19 cellular contexts compared by ENCODE assay signal in genomic region chr4:114021445-114021844, GRCh38. TPM values are rescaled to one million over a fixed set of nuclear protein-coding genes. Genes with fewer than 3 reads are reported as not detected.
"Had no signal": no experiment of that assay in that cellular context is flagged by ENCODE, and none has a peak within 500 bp of the region (broad histone marks: within the 10 kb centered on the region; RNA-seq: fewer than 3 reads in every experiment).

No MANE protein-coding gene starts in this region.

- H3K36me3 ChIP-seq: gastrocnemius medialis, heart left ventricle, tibial artery, WERI-Rb-1 had no signal

- DNase-seq: activated CD4-positive, alpha-beta T cell treated with anti-CD3 and anti-CD28 coated beads, Interleukin-2, amount 50 U/mL, for 48 hours; activated naive CD4-positive, alpha-beta T cell treated with anti-CD3 and anti-CD28 coated beads, Interleukin-2, amount 10 ng/mL, durations not matched to agents 7 days and 5 days; activated T-cell treated with anti-CD3 and anti-CD28 coated beads, Interleukin-2, amount 50 U/mL, for 1 hour; dorsolateral prefrontal cortex; endodermal cell; gastrocnemius medialis; heart left ventricle; immature natural killer cell; mesenchymal stem cell; natural killer cell; nucleus accumbens; stimulated activated CD4-positive, alpha-beta T cell treated with anti-CD3 and anti-CD28 coated beads, Interleukin-15, amount 100 ng/mL, for 24 hours; stimulated activated CD4-positive, alpha-beta T cell treated with anti-CD3 and anti-CD28 coated beads, Interleukin-4, amount 100 ng/mL, for 1 hour; stimulated activated naive B cell treated with anti-CD40 and anti-IgM and Interleukin-4, amounts not matched to agents 10 μg/mL and 1 μg/mL and 100 μg/mL, for 72 hours; tibial artery; WERI-Rb-1 had no signal

- ATAC-seq: gastrocnemius medialis; heart left ventricle; natural killer cell; stimulated activated naive B cell treated with anti-CD40 and anti-IgM and Interleukin-4, amounts not matched to agents 10 μg/mL and 1 μg/mL and 100 μg/mL, for 72 hours had no signal

- H3K4me3 ChIP-seq: dorsolateral prefrontal cortex, gastrocnemius medialis, heart left ventricle, tibial artery had no signal

- H3K27ac ChIP-seq: dorsolateral prefrontal cortex, gastrocnemius medialis, heart left ventricle, tibial artery, WERI-Rb-1 had no signal

- FAIRE-seq: astrocyte, urothelium cell line had no signal

- H3K27me3 ChIP-seq: dorsolateral prefrontal cortex, gastrocnemius medialis, tibial artery had no signal

- H3K9me3 ChIP-seq: gastrocnemius medialis, heart left ventricle, tibial artery had no signal

- H3K4me1 ChIP-seq: gastrocnemius medialis, heart left ventricle, tibial artery had no signal

RNA-seq across cellular contexts. Expression of gene ARSJ, which starts 42.0 kb away (rescaled TPM):
- total RNA-seq: activated T-helper 2 cell treated with anti-CD3 and anti-CD28 coated beads, Interferon-gamma antibody, Interleukin-2, Interleukin-4, amounts not matched to agents 10 μg/mL and 5 μg/mL and 100 μg/mL, durations not matched to agents 14 hours and 24 hours and 36 hours had no signal
